Comparison of ENCODE assay signal across 13 cellular contexts in genomic region chr3:71441217-71441924, GRCh38.
DNase-seq lines count a peak whose midpoint lies in the region; ATAC-seq and TF ChIP-seq lines count a peak whose summit lies in the region.
"Had no signal": no experiment of that assay in that cellular context is flagged by ENCODE, and none has a peak within 500 bp of the region (broad histone marks: within the 10 kb centered on the region; RNA-seq: fewer than 3 reads in every experiment).

No MANE protein-coding gene starts in this region.

- DNase-seq in activated T-cell treated with anti-CD3 and anti-CD28 coated beads, Interleukin-2, amount 50 U/mL, for 24 hours: no peak
- DNase-seq in activated T-cell treated with anti-CD3 and anti-CD28 coated beads for 4 hours: no peak
- no peak for DNase-seq in T-helper 17 cell
- DNase-seq in esophagus squamous epithelium (lab: John Stamatoyannopoulos, UW): no peak
- DNase-seq in stimulated activated naive CD8-positive, alpha-beta T cell treated with anti-CD3 and anti-CD28 coated beads, Interleukin-15, Interleukin-2, amounts not matched to agents 100 U/mL and 50 U/mL, for 24 hours: peak; percentile 22
- DNase-seq in AG20443 (ENCODE audit: low spot score): no peak
- DNase-seq in RKO (ENCODE audit: low spot score): no peak
- DNase-seq: activated CD4-positive, CD25-positive, alpha-beta regulatory T cell treated with anti-CD3 and anti-CD28 coated beads, Interleukin-2, amount 50 U/mL, for 72 hours; H7; KG1; NCI-H226 had no signal

- no peaks in the 10 kb centered on the region for H3K27me3 ChIP-seq in esophagus squamous epithelium
- H3K27me3 ChIP-seq: neural progenitor cell had no signal

- no peak for TF ChIP-seq POLR2A in esophagus squamous epithelium (IDR thresholded peaks at IDR 0.05)

- H3K9me3 ChIP-seq in T-helper 17 cell (ENCODE audit: control insufficient read depth, low read length, poor library complexity, severe bottlenecking) (no peaks in the 10 kb centered on the region), esophagus squamous epithelium (no peaks in the 10 kb centered on the region)

- peak overlapping the region; percentile 60 to 90 (median 76) for H3K27ac ChIP-seq in esophagus squamous epithelium
- H3K27ac ChIP-seq: neural progenitor cell had no signal

- H3K4me3 ChIP-seq in esophagus squamous epithelium: no peak overlapping the region
- H3K4me3 ChIP-seq: neural progenitor cell had no signal

- 28 to 38% methylated on average over 8 to 9 of the region's 9 CpGs for WGBS in esophagus squamous epithelium, 2 donors

- ATAC-seq in T-helper 17 cell (no peak), GM19035 (IDR thresholded peaks at IDR 0.05; ENCODE audit: unreplicated experiment) (no peak)
- ATAC-seq in stimulated activated naive CD8-positive, alpha-beta T cell treated with anti-CD3 and anti-CD28 coated beads, Interleukin-15, Interleukin-2, amounts not matched to agents 100 U/mL and 50 U/mL, for 24 hours: peak; percentile 37

- H3K4me1 ChIP-seq in esophagus squamous epithelium: peaks cover 53 to 100% (median 76%) of the 10 kb centered on the region in 3 donors

- TF ChIP-seq CTCF in esophagus squamous epithelium (IDR thresholded peaks at IDR 0.05): no peak

- peaks cover 0 to 5% (median 0%) of the 10 kb centered on the region in 3 donors for H3K36me3 ChIP-seq in esophagus squamous epithelium
- H3K36me3 ChIP-seq: neural progenitor cell had no signal

- peaks cover 20% of the 10 kb centered on the region for H3K36me3 Mint-ChIP-seq in activated T-cell treated with anti-CD3 and anti-CD28 coated beads, Interleukin-2, amount 50 U/mL, for 24 hours (ENCODE audit: low read depth)
- peaks cover 6% of the 10 kb centered on the region for H3K36me3 Mint-ChIP-seq in T-helper 17 cell (ENCODE audit: low read depth)

- no peaks in the 10 kb centered on the region for H3K27me3 Mint-ChIP-seq in activated T-cell treated with anti-CD3 and anti-CD28 coated beads, Interleukin-2, amount 50 U/mL, for 24 hours
- no peaks in the 10 kb centered on the region for H3K27me3 Mint-ChIP-seq in T-helper 17 cell

- intact Hi-C loops in esophagus squamous epithelium (cut with DNase I): loop anchor here (5.0 kb wide), 1 partner anchor 141 kb away; the partner anchor contains the start of gene FOXP1

- H3K4me3 Mint-ChIP-seq in activated T-cell treated with anti-CD3 and anti-CD28 coated beads, Interleukin-2, amount 50 U/mL, for 24 hours: peak overlapping the region; percentile 47
- peak overlapping the region; percentile 60 for H3K4me3 Mint-ChIP-seq in T-helper 17 cell
- H3K4me3 Mint-ChIP-seq: neural progenitor cell had no signal

- no peaks in the 10 kb centered on the region for H3K9me3 Mint-ChIP-seq in activated T-cell treated with anti-CD3 and anti-CD28 coated beads, Interleukin-2, amount 50 U/mL, for 24 hours

- H3K27ac Mint-ChIP-seq in activated T-cell treated with anti-CD3 and anti-CD28 coated beads, Interleukin-2, amount 50 U/mL, for 24 hours: peak overlapping the region; percentile 94
- peak overlapping the region; percentile 98 for H3K27ac Mint-ChIP-seq in T-helper 17 cell
- H3K27ac Mint-ChIP-seq: neural progenitor cell had no signal

- peaks cover 94% of the 10 kb centered on the region for H3K4me1 Mint-ChIP-seq in activated T-cell treated with anti-CD3 and anti-CD28 coated beads, Interleukin-2, amount 50 U/mL, for 24 hours (ENCODE audit: low read depth)
- peaks cover 76% of the 10 kb centered on the region for H3K4me1 Mint-ChIP-seq in T-helper 17 cell
